ENCODE assay signal across 12 cellular contexts in genomic region chr12:321606-322326, GRCh38. TPM values are rescaled to one million over a fixed set of nuclear protein-coding genes. Genes with fewer than 3 reads are reported as not detected.
DNase-seq lines count a peak whose midpoint lies in the region; ATAC-seq and TF ChIP-seq lines count a peak whose summit lies in the region.
"Had no signal": no experiment of that assay in that cellular context is flagged by ENCODE, and none has a peak within 500 bp of the region (broad histone marks: within the 10 kb centered on the region; RNA-seq: fewer than 3 reads in every experiment).

No MANE protein-coding gene starts in this region.

- TF ChIP-seq CTCF in cardiac fibroblast (IDR thresholded peaks at IDR 0.05; ENCODE audit: low read depth, low read length) (peak; percentile 25), neural crest cell (conservative IDR thresholded peaks at IDR 0.05) (peak; percentile 57)

- H3K4me3 Mint-ChIP-seq in neural crest cell, result no peak overlapping the region
- H3K4me3 Mint-ChIP-seq: nephron progenitor cell had no signal

- H3K27me3 Mint-ChIP-seq in neural crest cell (ENCODE audit: low read depth), result no peaks in the 10 kb centered on the region

- H3K27ac Mint-ChIP-seq in neural crest cell (ENCODE audit: unreplicated experiment), result no peak overlapping the region
- H3K27ac Mint-ChIP-seq: nephron progenitor cell had no signal

- ATAC-seq in HG03175 (IDR thresholded peaks at IDR 0.05; ENCODE audit: unreplicated experiment), result no peak

- H3K4me1 Mint-ChIP-seq in neural crest cell, result no peaks in the 10 kb centered on the region
- H3K4me1 Mint-ChIP-seq: nephron progenitor cell had no signal

- peaks cover 17% of the 10 kb centered on the region for H3K36me3 Mint-ChIP-seq in neural crest cell (ENCODE audit: low read depth)

- H3K4me3 ChIP-seq in cardiac fibroblast (replicated peaks in 1 of 2; ENCODE audit: low read depth in 2 of 2, low read length in 2 of 2), result no peak overlapping the region
- H3K4me3 ChIP-seq: SJCRH30 had no signal

- H3K9me3 Mint-ChIP-seq in neural crest cell, result no peaks in the 10 kb centered on the region
- H3K9me3 Mint-ChIP-seq: nephron progenitor cell had no signal

- CTCF ChIA-PET in HEK293T (lab: Yijun Ruan, JAX), result no interaction called here

- POLR2A ChIA-PET in HEK293T (lab: Yijun Ruan, JAX), result no interaction called here

- DNase-seq in NCI-H2107 treated with DMSO at 0.1 percent for 48 hours (lab: John Stamatoyannopoulos, UW; ENCODE audit: unreplicated experiment) (peak; percentile 51), NCI-H2107 (lab: John Stamatoyannopoulos, UW) (no peak), NAMALWA (ENCODE audit: low spot score) (peak; percentile 17), cardiac fibroblast (ENCODE audit: low read depth in 2 of 2) (peak; percentile 34 to 37), neural crest cell (ENCODE audit: low read depth, low spot score) (no peak), NK-92 (lab: John Stamatoyannopoulos, UW; ENCODE audit: unreplicated experiment) (no peak), HEK293T (ENCODE audit: extremely low spot score) (no peak)
- DNase-seq: activated T-cell treated with anti-CD3 and anti-CD28 coated beads, Interleukin-2, amount 50 U/mL, for 48 hours; nephron progenitor cell had no signal

TF ChIP-seq in HEK293T, 16 proteins besides CTCF, POLR2A, EP300 and RAD21:
- TF ChIP-seq L3MBTL2 (conservative IDR thresholded peaks at IDR 0.05), result no peak
- no peak for TF ChIP-seq SP1 (IDR thresholded peaks at IDR 0.05)

RNA-seq across cellular contexts. Expression of gene SLC6A13, which starts 59.1 kb away (rescaled TPM):
- total RNA-seq in neural crest cell, result 0.27 and 0.30 TPM in 2 replicates
- total RNA-seq: fibroblast of lung had no signal

Comparison
In these comparisons a context has a peak if more than half of its experiments do, and no peak if none do; other contexts are left out.
1. DNase-seq: peak in NCI-H2107 treated with DMSO at 0.1 percent for 48 hours (single experiment), NAMALWA (single experiment) and cardiac fibroblast (2 of 2); none in NCI-H2107 (single experiment), neural crest cell (single experiment), NK-92 (single experiment) and HEK293T (single experiment).